In genomic region chr6:129747588-129748112, GRCh38 we compare ENCODE assay signal across 11 cellular contexts. TPM values are rescaled to one million over a fixed set of nuclear protein-coding genes. Genes with fewer than 3 reads are reported as not detected.
DNase-seq lines count a peak whose midpoint lies in the region; ATAC-seq and TF ChIP-seq lines count a peak whose summit lies in the region.
"Had no signal": no experiment of that assay in that cellular context is flagged by ENCODE, and none has a peak within 500 bp of the region (broad histone marks: within the 10 kb centered on the region; RNA-seq: fewer than 3 reads in every experiment).

No MANE protein-coding gene starts in this region.

- 90% methylated on average over 3 of the region's 4 CpGs for WGBS in mesenchymal stem cell

- no peak for ATAC-seq in CD4-positive, CD25-positive, alpha-beta regulatory T cell (ENCODE audit: low read depth in 2 of 2)
- no peak for ATAC-seq in HCT116
- no peak for ATAC-seq in activated CD8-positive, alpha-beta T cell treated with anti-CD3 and anti-CD28 coated beads, Interleukin-2, amount 10 ng/mL, durations not matched to agents 7 days and 5 days

- no peaks in the 10 kb centered on the region for H3K9me3 ChIP-seq in CD4-positive, CD25-positive, alpha-beta regulatory T cell (ENCODE audit: control insufficient read depth in 2 of 2, low read length in 2 of 2)
- no peaks in the 10 kb centered on the region for H3K9me3 ChIP-seq in HCT116 (ENCODE audit: control insufficient read depth in 1 of 2, insufficient read depth in 1 of 2, low read depth in 1 of 2, low read length in 2 of 2)
- no peaks in the 10 kb centered on the region for H3K9me3 ChIP-seq in mesenchymal stem cell (ENCODE audit: control insufficient read depth, low read length)
- H3K9me3 ChIP-seq: adrenal gland had no signal

- DNase-seq in CD4-positive, CD25-positive, alpha-beta regulatory T cell: no peak
- DNase-seq in HCT116 (ENCODE audit: low read depth, low spot score) (no peak), mesenchymal stem cell (no peak), cerebellum (ENCODE audit: low spot score) (no peak), posterior vena cava (ENCODE audit: low spot score) (no peak)
- no peak for DNase-seq in activated CD8-positive, alpha-beta T cell treated with anti-CD3 and anti-CD28 coated beads, Interleukin-2, amount 10 ng/mL, durations not matched to agents 7 days and 5 days
- DNase-seq in NK-92 treated with Interleukin-12 subunit alpha and Interleukin-12 subunit beta, amount 100 ng/mL, for 24 hours (lab: John Stamatoyannopoulos, UW): no peak
- DNase-seq: GF-D8, NCI-H524 treated with DMSO at 0.1 percent for 48 hours had no signal

- H3K9me2 ChIP-seq in HCT116 (ENCODE audit: insufficient read depth): no peaks in the 10 kb centered on the region

- no peak overlapping the region for H3K14ac ChIP-seq in mesenchymal stem cell (ENCODE audit: low read length in 2 of 2)

- no peak for TF ChIP-seq POLR2A in HCT116 (IDR thresholded peaks at IDR 0.05; ENCODE audit: borderline replicate concordance, extremely low read depth, insufficient read depth, insufficient read length)

- H3K27me3 ChIP-seq in CD4-positive, CD25-positive, alpha-beta regulatory T cell (ENCODE audit: control insufficient read depth, insufficient read depth, low read length): no peaks in the 10 kb centered on the region
- H3K27me3 ChIP-seq in HCT116 (ENCODE audit: insufficient read depth, low read length) (no peaks in the 10 kb centered on the region), mesenchymal stem cell (ENCODE audit: control insufficient read depth in 1 of 2, insufficient read depth in 1 of 2, low read length in 2 of 2) (no peaks in the 10 kb centered on the region)
- H3K27me3 ChIP-seq: adrenal gland had no signal

- peak overlapping the region; percentile 83 to 95 (median 91) for H3K27ac Mint-ChIP-seq in CD4-positive, CD25-positive, alpha-beta regulatory T cell
- H3K27ac Mint-ChIP-seq in activated CD8-positive, alpha-beta T cell treated with anti-CD3 and anti-CD28 coated beads, Interleukin-2, amount 10 ng/mL, durations not matched to agents 7 days and 5 days: peak overlapping the region; percentile 91

- no peaks in the 10 kb centered on the region for H3K27me3 Mint-ChIP-seq in CD4-positive, CD25-positive, alpha-beta regulatory T cell
- no peaks in the 10 kb centered on the region for H3K27me3 Mint-ChIP-seq in activated CD8-positive, alpha-beta T cell treated with anti-CD3 and anti-CD28 coated beads, Interleukin-2, amount 10 ng/mL, durations not matched to agents 7 days and 5 days (ENCODE audit: low read depth)

- no peak for TF ChIP-seq CTCF in HCT116 (IDR thresholded peaks at IDR 0.05 in 2 of 3, conservative IDR thresholded peaks at IDR 0.05 in 1 of 3; ENCODE audit: borderline replicate concordance in 1 of 3, insufficient read depth in 1 of 3, low read depth in 2 of 3, low read length in 2 of 3)

- peaks cover 0 to 1% (median 0%) of the 10 kb centered on the region in 7 donors for H3K9me3 Mint-ChIP-seq in CD4-positive, CD25-positive, alpha-beta regulatory T cell
- no peaks in the 10 kb centered on the region for H3K9me3 Mint-ChIP-seq in activated CD8-positive, alpha-beta T cell treated with anti-CD3 and anti-CD28 coated beads, Interleukin-2, amount 10 ng/mL, durations not matched to agents 7 days and 5 days (ENCODE audit: insufficient read depth)

- RAD21 ChIA-PET in HCT116 (lab: Charles Lee; ENCODE audit: low non-redundant PET in 1 of 2, low total read pairs in 2 of 2, uncharacterized antibody in 2 of 2, unreplicated experiment in 2 of 2): interaction anchor here (1.0 to 1.2 kb wide), 2 partner anchors 246 to 248 kb away, joined by 3 read pairs; no protein-coding TSS in a partner anchor

- TF ChIP-seq RAD21 in HCT116 (IDR thresholded peaks at IDR 0.05; ENCODE audit: low read depth): no peak

- CTCF ChIA-PET in HCT116 (lab: Charles Lee): interaction anchor here (0.6 to 1.4 kb wide), 3 partner anchors 11 to 27 kb away, joined by 3 to 7 read pairs (median 4); no protein-coding TSS in a partner anchor
- CTCF ChIA-PET in activated CD8-positive, alpha-beta T cell treated with anti-CD3 and anti-CD28 coated beads, Interleukin-2, amount 10 ng/mL, durations not matched to agents 7 days and 5 days (lab: Charles Lee): interaction anchor here (0.7 to 5.0 kb wide), 11 partner anchors 10 to 274 kb away, joined by 3 to 40 read pairs (median 6); no protein-coding TSS in a partner anchor

- peak overlapping the region; percentile 60 for H3K9ac ChIP-seq in HCT116 (ENCODE audit: low read length)
- peak overlapping the region; percentile 80 for H3K9ac ChIP-seq in mesenchymal stem cell (ENCODE audit: low read length)
- H3K9ac ChIP-seq: GM23248 had no signal

- no peak overlapping the region for H2BK5ac ChIP-seq in mesenchymal stem cell (ENCODE audit: low read depth, low read length, poor library complexity, severe bottlenecking)

- H3K4me1 ChIP-seq in CD4-positive, CD25-positive, alpha-beta regulatory T cell (ENCODE audit: control insufficient read depth, insufficient read depth, low read length, poor library complexity, severe bottlenecking): peaks cover 37% of the 10 kb centered on the region
- peaks cover 84 to 90% of the 10 kb centered on the region in 2 experiments for H3K4me1 ChIP-seq in HCT116 (ENCODE audit: control insufficient read depth in 1 of 2, insufficient read depth in 2 of 2, low read length in 2 of 2)
- peaks cover 2% of the 10 kb centered on the region for H3K4me1 ChIP-seq in mesenchymal stem cell (ENCODE audit: control insufficient read depth, insufficient read depth, low read depth, low read length)

- H3K36me3 ChIP-seq in CD4-positive, CD25-positive, alpha-beta regulatory T cell (ENCODE audit: control insufficient read depth, insufficient read depth, low read length): no peaks in the 10 kb centered on the region
- H3K36me3 ChIP-seq in HCT116 (ENCODE audit: control insufficient read depth in 1 of 2, insufficient read depth in 2 of 2, low read length in 2 of 2) (no peaks in the 10 kb centered on the region), mesenchymal stem cell (ENCODE audit: control insufficient read depth in 1 of 2, insufficient read depth in 2 of 2, low read depth in 1 of 2, low read length in 2 of 2) (no peaks in the 10 kb centered on the region)
- H3K36me3 ChIP-seq: adrenal gland had no signal

- H2AFZ ChIP-seq in HCT116 (ENCODE audit: low read depth, low read length, poor library complexity, severe bottlenecking) (peak overlapping the region; percentile 11), mesenchymal stem cell (ENCODE audit: low read depth, low read length) (no peak overlapping the region)

- H3K4me3 ChIP-seq in CD4-positive, CD25-positive, alpha-beta regulatory T cell (ENCODE audit: low read depth, low read length): peak overlapping the region; percentile 89
- H3K4me3 ChIP-seq in HCT116 (replicated peaks in 1 of 2; ENCODE audit: low read depth in 1 of 2, low read length in 2 of 2) (0 out of 4 replicates have a peak overlapping the region, but pooled peaks of 1 of the 2 experiments have one; percentile 38), mesenchymal stem cell (ENCODE audit: insufficient read depth in 1 of 2, low read depth in 1 of 2, low read length in 2 of 2) (no peak overlapping the region)
- H3K4me3 ChIP-seq: adrenal gland, GM23248 had no signal

- no peak overlapping the region for H4K8ac ChIP-seq in mesenchymal stem cell (ENCODE audit: low read length)

- H3K4ac ChIP-seq in mesenchymal stem cell (ENCODE audit: low read depth in 1 of 2, low read length in 2 of 2): no peak overlapping the region

- no peaks in the 10 kb centered on the region for H3K36me3 Mint-ChIP-seq in CD4-positive, CD25-positive, alpha-beta regulatory T cell
- peaks cover 4% of the 10 kb centered on the region for H3K36me3 Mint-ChIP-seq in activated CD8-positive, alpha-beta T cell treated with anti-CD3 and anti-CD28 coated beads, Interleukin-2, amount 10 ng/mL, durations not matched to agents 7 days and 5 days (ENCODE audit: low read depth)

- peak overlapping the region; percentile 36 for H2AK5ac ChIP-seq in mesenchymal stem cell (ENCODE audit: low read length, severe bottlenecking)

- H3K23ac ChIP-seq in mesenchymal stem cell (ENCODE audit: low read length in 2 of 2): no peak overlapping the region

- H3K79me1 ChIP-seq in mesenchymal stem cell (replicated peaks; ENCODE audit: low read length, poor library complexity, severe bottlenecking): no peaks in the 10 kb centered on the region

- peak overlapping the region; percentile 72 for H3K4me2 ChIP-seq in HCT116 (ENCODE audit: low read length)
- no peak overlapping the region for H3K4me2 ChIP-seq in mesenchymal stem cell (ENCODE audit: low read length, poor library complexity, severe bottlenecking)

- H2BK12ac ChIP-seq in mesenchymal stem cell (ENCODE audit: low read length in 2 of 2): peak overlapping the region in 1 of 2 experiments; percentile 4

- peaks cover 31 to 69% (median 41%) of the 10 kb centered on the region in 4 donors for H3K4me1 Mint-ChIP-seq in CD4-positive, CD25-positive, alpha-beta regulatory T cell
- peaks cover 61% of the 10 kb centered on the region for H3K4me1 Mint-ChIP-seq in activated CD8-positive, alpha-beta T cell treated with anti-CD3 and anti-CD28 coated beads, Interleukin-2, amount 10 ng/mL, durations not matched to agents 7 days and 5 days (ENCODE audit: low read depth)

- intact Hi-C loops in HCT116 (cut with micrococcal nuclease) (loop anchor here (2.0 to 5.0 kb wide), 4 partner anchors 65 to 257 kb away; no protein-coding TSS in a partner anchor), posterior vena cava (cut with DNase I) (no loop called here)

- no peaks in the 10 kb centered on the region for H4K20me1 ChIP-seq in HCT116 (ENCODE audit: insufficient read depth)

- H3K18ac ChIP-seq in mesenchymal stem cell (ENCODE audit: low read depth in 1 of 2, low read length in 2 of 2): no peak overlapping the region

- H3K4me3 Mint-ChIP-seq in CD4-positive, CD25-positive, alpha-beta regulatory T cell: peak overlapping the region in 1 of 4 donors; percentile 79
- H3K4me3 Mint-ChIP-seq in activated CD8-positive, alpha-beta T cell treated with anti-CD3 and anti-CD28 coated beads, Interleukin-2, amount 10 ng/mL, durations not matched to agents 7 days and 5 days: peak overlapping the region; percentile 60

- H4K91ac ChIP-seq in mesenchymal stem cell (ENCODE audit: low read length): no peak overlapping the region

- H2BK15ac ChIP-seq in mesenchymal stem cell (ENCODE audit: low read depth, poor library complexity, severe bottlenecking): no peak overlapping the region

- H3K27ac ChIP-seq in CD4-positive, CD25-positive, alpha-beta regulatory T cell (ENCODE audit: insufficient read depth, low read length, poor library complexity, severe bottlenecking): peak overlapping the region; percentile 73
- H3K27ac ChIP-seq in HCT116 (ENCODE audit: low read depth, low read length): peak overlapping the region; percentile 100
- no peak overlapping the region for H3K27ac ChIP-seq in mesenchymal stem cell (ENCODE audit: low read length, poor library complexity, severe bottlenecking)
- H3K27ac ChIP-seq: GM23248 had no signal

- no peaks in the 10 kb centered on the region for H3K79me2 ChIP-seq in HCT116 (ENCODE audit: insufficient read depth, low read length)

- POLR2A ChIA-PET in HCT116 (lab: Charles Lee): interaction anchor here (0.7 to 3.0 kb wide), 6 partner anchors 38 to 257 kb away, joined by 3 to 12 read pairs (median 6); partner anchors contain the start of gene ARHGAP18
- POLR2A ChIA-PET in activated CD8-positive, alpha-beta T cell treated with anti-CD3 and anti-CD28 coated beads, Interleukin-2, amount 10 ng/mL, durations not matched to agents 7 days and 5 days (lab: Charles Lee): no interaction called here

- BruUV-seq in HCT116 (replicated peaks; lab: Mats Ljungman, UMichigan): no TSS peak

- H2BK120ac ChIP-seq in mesenchymal stem cell (ENCODE audit: low read depth, low read length): no peak overlapping the region

RNA-seq across cellular contexts. Expression of gene ARHGAP18, which starts 37.7 kb away (rescaled TPM):
- 5.2 TPM for total RNA-seq in CD4-positive, CD25-positive, alpha-beta regulatory T cell
- 1 to 10 TPM; 2.2 to 5.4 (median 3.7) TPM for polyA plus RNA-seq in CD4-positive, CD25-positive, alpha-beta regulatory T cell
- total RNA-seq in HCT116 (2021; ENCODE audit: unreplicated experiment): 70.3 TPM
- polyA plus RNA-seq in HCT116 (2012): 20.1 and 25.5 TPM in 2 replicates
- 10 to 100 TPM; 11.9 to 12.1 TPM for total RNA-seq in activated CD8-positive, alpha-beta T cell treated with anti-CD3 and anti-CD28 coated beads, Interleukin-2, amount 10 ng/mL, durations not matched to agents 7 days and 5 days
- polyA plus RNA-seq in mesenchymal stem cell (2013, experiment 1 of 2): 22.2 TPM
- polyA plus RNA-seq in mesenchymal stem cell (2013, experiment 2 of 2): 22.1 TPM
- 5.6 TPM for total RNA-seq in cerebellum
- total RNA-seq in posterior vena cava: 10 to 100 TPM; 13.7 to 18.7 TPM
